In the genomic region with DNA sequence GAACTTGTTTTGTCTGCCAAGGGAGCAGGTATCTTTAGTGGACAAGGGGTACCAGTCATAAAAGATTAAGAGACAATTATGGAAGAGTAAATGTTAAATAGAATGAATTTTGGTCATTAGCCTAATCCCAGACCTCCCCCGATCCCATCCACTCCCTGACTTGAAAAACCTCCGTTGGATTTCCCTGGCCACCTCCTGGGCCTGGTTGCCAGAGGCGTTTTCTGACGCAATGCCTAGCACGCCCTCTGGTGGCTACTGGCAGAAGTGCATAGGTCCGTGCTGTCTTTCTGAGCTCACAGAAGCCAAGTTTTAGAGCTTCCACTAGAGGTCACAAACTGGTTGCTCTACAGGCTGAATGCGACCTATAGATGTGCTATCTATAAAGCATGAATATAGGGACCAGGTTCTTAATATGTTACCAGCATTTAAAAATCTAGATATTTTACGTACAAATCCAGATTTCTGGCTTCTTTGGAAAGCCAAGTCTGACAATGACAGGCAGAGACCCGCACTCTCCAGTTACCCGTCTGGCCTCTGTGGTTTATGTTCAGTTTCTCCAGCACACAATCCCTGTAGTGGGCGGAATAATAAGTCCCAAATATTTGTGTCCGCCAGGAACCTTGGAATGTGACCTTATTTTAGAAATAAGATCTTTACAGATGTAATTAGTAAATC, we compare ENCODE assay signal across 8 cellular contexts. TPM values are rescaled to one million over a fixed set of nuclear protein-coding genes. Genes with fewer than 3 reads are reported as not detected.
A peak's percentile ranks its signal among the peaks of the same experiment; 100 is the strongest.
DNase-seq lines count a peak whose midpoint lies in the region; ATAC-seq, FAIRE-seq and TF ChIP-seq lines count a peak whose summit lies in the region.

No MANE protein-coding gene starts in this region.

- ATAC-seq in HG03280 (IDR thresholded peaks at IDR 0.05; ENCODE audit: unreplicated experiment) (peak; percentile 76), activated B cell treated with CpG ODN at 0.5 μM for 24 hours (ENCODE audit: low read depth) (peak; percentile 99), GM18519 (IDR thresholded peaks at IDR 0.05; ENCODE audit: low FRiP score, unreplicated experiment) (no peak)

- CTCF ChIA-PET in activated B cell treated with CpG ODN at 0.5 μM for 24 hours (lab: Charles Lee) = interaction anchor here (0.5 to 4.2 kb wide), 45 partner anchors 9 to 790 kb away, joined by 3 to 59 read pairs (median 5); partner anchors contain the start of genes ASCC1, DDIT4 and SPOCK2

- FAIRE-seq in bronchial epithelial cell (lab: Jason Lieb, UNC) (no peak), islet of Langerhans (lab: Jason Lieb, UNC) (peak; percentile 62)

- no peaks in the 10 kb centered on the region for H3K27me3 ChIP-seq in bronchial epithelial cell (ENCODE audit: control insufficient read depth, insufficient read depth, low read length)

- no peak overlapping the region for H3K4me3 ChIP-seq in bronchial epithelial cell (ENCODE audit: low read depth, low read length)

- TF ChIP-seq CTCF in activated B cell treated with CpG ODN at 0.5 μM for 24 hours (IDR thresholded peaks at IDR 0.05) (peak; percentile 40), bronchial epithelial cell (IDR thresholded peaks at IDR 0.05; ENCODE audit: insufficient read depth, low read length, severe bottlenecking) (peak; percentile 98)

- H3K36me3 Mint-ChIP-seq in activated B cell treated with CpG ODN at 0.5 μM for 24 hours (ENCODE audit: low read depth) = no peaks in the 10 kb centered on the region

- H3K9me3 Mint-ChIP-seq in activated B cell treated with CpG ODN at 0.5 μM for 24 hours = peaks cover 2% of the 10 kb centered on the region

- H3K27me3 Mint-ChIP-seq in activated B cell treated with CpG ODN at 0.5 μM for 24 hours = no peaks in the 10 kb centered on the region

- POLR2A ChIA-PET in activated B cell treated with CpG ODN at 0.5 μM for 24 hours (lab: Charles Lee) = interaction anchor here (0.5 to 2.6 kb wide), 16 partner anchors 11 to 449 kb away, joined by 3 to 16 read pairs (median 4); partner anchors contain the start of genes ANAPC16, ASCC1, DDIT4 and SPOCK2

- peak; percentile 72 for DNase-seq in GF-D8 (lab: John Stamatoyannopoulos, UW)
- DNase-seq in NCI-H446 (lab: John Stamatoyannopoulos, UW) = peak; percentile 58 to 87
- DNase-seq in activated B cell treated with CpG ODN at 0.5 μM for 24 hours = peak; percentile 74
- peak; percentile 86 for DNase-seq in bronchial epithelial cell (ENCODE audit: low read depth)
- DNase-seq in stimulated activated CD4-positive, alpha-beta T cell treated with anti-CD3 and anti-CD28 coated beads, Interleukin-15, amount 100 ng/mL, for 24 hours = peak; percentile 92

- no peak overlapping the region for H3K4me3 Mint-ChIP-seq in activated B cell treated with CpG ODN at 0.5 μM for 24 hours

- intact Hi-C loops in activated B cell treated with CpG ODN at 0.5 μM for 24 hours (cut with micrococcal nuclease) = loop anchor here (1.0 to 5.0 kb wide), 7 partner anchors 40 to 292 kb away; partner anchors contain the start of gene SPOCK2

- H3K4me1 Mint-ChIP-seq in activated B cell treated with CpG ODN at 0.5 μM for 24 hours = peaks cover 19% of the 10 kb centered on the region

- no peaks in the 10 kb centered on the region for H3K36me3 ChIP-seq in bronchial epithelial cell (ENCODE audit: control insufficient read depth, insufficient read depth, low read length)

- H3K27ac Mint-ChIP-seq in activated B cell treated with CpG ODN at 0.5 μM for 24 hours = peak overlapping the region; percentile 41

RNA-seq across cellular contexts. Expression of gene SPOCK2, which starts 39.8 kb away (rescaled TPM):
- total RNA-seq in activated B cell treated with CpG ODN at 0.5 μM for 24 hours = 24.2 and 27.8 TPM in 2 replicates
- total RNA-seq in bronchial epithelial cell = 0.13 and 0.26 TPM in 2 replicates

Comparison
In these comparisons a context has a peak if more than half of its experiments do, and no peak if none do; other contexts are left out.
1. RNA of gene SPOCK2, which starts 39.8 kb away (total RNA-seq): 24.2 to 27.8 TPM in activated B cell treated with CpG ODN at 0.5 μM for 24 hours; 0.13 to 0.26 TPM in bronchial epithelial cell; every median in the first group is over 10 times any median in the second.
2. Peak in every context shown above with its lines, with median percentiles within 50 percentile points of each other: DNase-seq.